1 cellular context compared by ENCODE assay signal in genomic region chr6:37643851-37644672, GRCh38.
TF ChIP-seq lines count a peak whose summit lies in the region.

No MANE protein-coding gene starts in this region.

TF ChIP-seq in K562, 482 proteins besides CTCF, POLR2A, EP300 and RAD21 (continued from another document and continues in another):
- TF ChIP-seq, protein P1, sequence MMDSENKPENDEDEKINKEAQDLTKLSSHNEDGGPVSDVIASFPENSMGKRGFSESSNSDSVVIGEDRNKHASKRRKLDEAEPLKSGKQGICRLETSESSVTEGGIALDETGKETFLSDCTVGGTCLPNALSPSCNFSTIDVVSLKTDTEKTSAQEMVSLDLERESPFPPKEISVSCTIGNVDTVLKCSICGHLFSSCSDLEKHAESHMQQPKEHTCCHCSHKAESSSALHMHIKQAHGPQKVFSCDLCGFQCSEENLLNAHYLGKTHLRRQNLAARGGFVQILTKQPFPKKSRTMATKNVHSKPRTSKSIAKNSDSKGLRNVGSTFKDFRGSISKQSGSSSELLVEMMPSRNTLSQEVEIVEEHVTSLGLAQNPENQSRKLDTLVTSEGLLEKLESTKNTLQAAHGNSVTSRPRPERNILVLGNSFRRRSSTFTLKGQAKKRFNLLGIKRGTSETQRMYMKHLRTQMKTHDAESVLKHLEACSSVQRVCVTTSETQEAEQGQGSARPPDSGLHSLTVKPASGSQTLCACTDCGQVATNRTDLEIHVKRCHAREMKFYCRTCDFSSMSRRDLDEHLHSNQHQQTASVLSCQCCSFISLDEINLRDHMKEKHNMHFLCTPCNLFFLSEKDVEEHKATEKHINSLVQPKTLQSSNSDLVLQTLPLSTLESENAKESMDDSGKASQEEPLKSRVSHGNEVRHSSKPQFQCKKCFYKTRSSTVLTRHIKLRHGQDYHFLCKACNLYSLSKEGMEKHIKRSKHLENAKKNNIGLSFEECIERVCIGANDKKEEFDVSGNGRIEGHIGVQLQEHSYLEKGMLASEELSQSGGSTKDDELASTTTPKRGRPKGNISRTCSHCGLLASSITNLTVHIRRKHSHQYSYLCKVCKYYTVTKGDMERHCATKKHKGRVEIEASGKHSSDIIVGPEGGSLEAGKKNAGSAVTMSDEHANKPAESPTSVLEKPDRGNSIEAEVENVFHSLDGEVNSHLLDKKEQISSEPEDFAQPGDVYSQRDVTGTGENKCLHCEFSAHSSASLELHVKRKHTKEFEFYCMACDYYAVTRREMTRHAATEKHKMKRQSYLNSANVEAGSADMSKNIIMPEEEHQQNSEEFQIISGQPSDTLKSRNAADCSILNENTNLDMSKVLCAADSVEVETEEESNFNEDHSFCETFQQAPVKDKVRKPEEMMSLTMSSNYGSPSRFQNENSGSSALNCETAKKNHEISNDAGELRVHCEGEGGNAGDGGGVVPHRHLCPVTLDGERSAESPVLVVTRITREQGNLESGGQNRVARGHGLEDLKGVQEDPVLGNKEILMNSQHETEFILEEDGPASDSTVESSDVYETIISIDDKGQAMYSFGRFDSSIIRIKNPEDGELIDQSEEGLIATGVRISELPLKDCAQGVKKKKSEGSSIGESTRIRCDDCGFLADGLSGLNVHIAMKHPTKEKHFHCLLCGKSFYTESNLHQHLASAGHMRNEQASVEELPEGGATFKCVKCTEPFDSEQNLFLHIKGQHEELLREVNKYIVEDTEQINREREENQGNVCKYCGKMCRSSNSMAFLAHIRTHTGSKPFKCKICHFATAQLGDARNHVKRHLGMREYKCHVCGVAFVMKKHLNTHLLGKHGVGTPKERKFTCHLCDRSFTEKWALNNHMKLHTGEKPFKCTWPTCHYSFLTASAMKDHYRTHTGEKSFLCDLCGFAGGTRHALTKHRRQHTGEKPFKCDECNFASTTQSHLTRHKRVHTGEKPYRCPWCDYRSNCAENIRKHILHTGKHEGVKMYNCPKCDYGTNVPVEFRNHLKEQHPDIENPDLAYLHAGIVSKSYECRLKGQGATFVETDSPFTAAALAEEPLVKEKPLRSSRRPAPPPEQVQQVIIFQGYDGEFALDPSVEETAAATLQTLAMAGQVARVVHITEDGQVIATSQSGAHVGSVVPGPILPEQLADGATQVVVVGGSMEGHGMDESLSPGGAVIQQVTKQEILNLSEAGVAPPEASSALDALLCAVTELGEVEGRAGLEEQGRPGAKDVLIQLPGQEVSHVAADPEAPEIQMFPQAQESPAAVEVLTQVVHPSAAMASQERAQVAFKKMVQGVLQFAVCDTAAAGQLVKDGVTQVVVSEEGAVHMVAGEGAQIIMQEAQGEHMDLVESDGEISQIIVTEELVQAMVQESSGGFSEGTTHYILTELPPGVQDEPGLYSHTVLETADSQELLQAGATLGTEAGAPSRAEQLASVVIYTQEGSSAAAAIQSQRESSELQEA (IDR thresholded peaks at IDR 0.05; ENCODE audit: low read depth): no peak
- peak; percentile 98 for TF ChIP-seq RNF2 (IDR thresholded peaks at IDR 0.05)
- TF ChIP-seq SMAD4 (CRISPR knock-in tag; conservative IDR thresholded peaks at IDR 0.05): 0 out of 2 replicates have a peak, but pooled peaks have one; percentile 20
- no peak for TF ChIP-seq OTX1 (CRISPR knock-in tag; IDR thresholded peaks at IDR 0.05)
- TF ChIP-seq STAG1 (CRISPR knock-in tag; IDR thresholded peaks at IDR 0.05; ENCODE audit: borderline replicate concordance): no peak
- peak in 1 of 2 experiments; percentile 63; a peak in 1 of 4 replicates for TF ChIP-seq HDAC1 (IDR thresholded peaks at IDR 0.05)
- TF ChIP-seq ERF (CRISPR knock-in tag; IDR thresholded peaks at IDR 0.05): no peak
- TF ChIP-seq ZNF263 (CRISPR knock-in tag; IDR thresholded peaks at IDR 0.05; ENCODE audit: borderline replicate concordance): no peak
- TF ChIP-seq THRAP3 (IDR thresholded peaks at IDR 0.05; ENCODE audit: borderline replicate concordance): no peak
- no peak for TF ChIP-seq ZNF41 (CRISPR knock-in tag; conservative IDR thresholded peaks at IDR 0.05)
- TF ChIP-seq KLF13 (tag; IDR thresholded peaks at IDR 0.05; ENCODE audit: borderline replicate concordance, low read depth): no peak
- peak; percentile 94 for TF ChIP-seq ETV1 (tag; conservative IDR thresholded peaks at IDR 0.05; ENCODE audit: low read depth)
- TF ChIP-seq DPF2 (IDR thresholded peaks at IDR 0.05): peak; percentile 60; the same call in 1 of the 2 replicates
- no peak for TF ChIP-seq STAT5A (IDR thresholded peaks at IDR 0.05; ENCODE audit: borderline replicate concordance, low read length)
- no peak for TF ChIP-seq ELF1 (tag; IDR thresholded peaks at IDR 0.05)
- TF ChIP-seq ARID1B (IDR thresholded peaks at IDR 0.05): peak; percentile 68
- TF ChIP-seq HDAC3 (IDR thresholded peaks at IDR 0.05; ENCODE audit: borderline replicate concordance, partially characterized antibody): no peak
- TF ChIP-seq THRB (CRISPR knock-in tag; conservative IDR thresholded peaks at IDR 0.05): no peak
- TF ChIP-seq NR0B1 (IDR thresholded peaks at IDR 0.05; ENCODE audit: partially characterized antibody): no peak
- TF ChIP-seq CBX5 (IDR thresholded peaks at IDR 0.05; ENCODE audit: borderline replicate concordance, low read depth): 0 out of 2 replicates have a peak, but pooled peaks have one; percentile 15
- TF ChIP-seq TFAM (CRISPR knock-in tag; conservative IDR thresholded peaks at IDR 0.05): no peak
- TF ChIP-seq MAFF (IDR thresholded peaks at IDR 0.05; ENCODE audit: low read length): no peak
- peak; percentile 76 for TF ChIP-seq SMARCE1 (IDR thresholded peaks at IDR 0.05)
- TF ChIP-seq GABPA (tag; conservative IDR thresholded peaks at IDR 0.05; ENCODE audit: low read depth): peak; percentile 34; the same call in 1 of the 2 replicates
- TF ChIP-seq ZNF24 (IDR thresholded peaks at IDR 0.05): no peak
- TF ChIP-seq, protein P2, sequence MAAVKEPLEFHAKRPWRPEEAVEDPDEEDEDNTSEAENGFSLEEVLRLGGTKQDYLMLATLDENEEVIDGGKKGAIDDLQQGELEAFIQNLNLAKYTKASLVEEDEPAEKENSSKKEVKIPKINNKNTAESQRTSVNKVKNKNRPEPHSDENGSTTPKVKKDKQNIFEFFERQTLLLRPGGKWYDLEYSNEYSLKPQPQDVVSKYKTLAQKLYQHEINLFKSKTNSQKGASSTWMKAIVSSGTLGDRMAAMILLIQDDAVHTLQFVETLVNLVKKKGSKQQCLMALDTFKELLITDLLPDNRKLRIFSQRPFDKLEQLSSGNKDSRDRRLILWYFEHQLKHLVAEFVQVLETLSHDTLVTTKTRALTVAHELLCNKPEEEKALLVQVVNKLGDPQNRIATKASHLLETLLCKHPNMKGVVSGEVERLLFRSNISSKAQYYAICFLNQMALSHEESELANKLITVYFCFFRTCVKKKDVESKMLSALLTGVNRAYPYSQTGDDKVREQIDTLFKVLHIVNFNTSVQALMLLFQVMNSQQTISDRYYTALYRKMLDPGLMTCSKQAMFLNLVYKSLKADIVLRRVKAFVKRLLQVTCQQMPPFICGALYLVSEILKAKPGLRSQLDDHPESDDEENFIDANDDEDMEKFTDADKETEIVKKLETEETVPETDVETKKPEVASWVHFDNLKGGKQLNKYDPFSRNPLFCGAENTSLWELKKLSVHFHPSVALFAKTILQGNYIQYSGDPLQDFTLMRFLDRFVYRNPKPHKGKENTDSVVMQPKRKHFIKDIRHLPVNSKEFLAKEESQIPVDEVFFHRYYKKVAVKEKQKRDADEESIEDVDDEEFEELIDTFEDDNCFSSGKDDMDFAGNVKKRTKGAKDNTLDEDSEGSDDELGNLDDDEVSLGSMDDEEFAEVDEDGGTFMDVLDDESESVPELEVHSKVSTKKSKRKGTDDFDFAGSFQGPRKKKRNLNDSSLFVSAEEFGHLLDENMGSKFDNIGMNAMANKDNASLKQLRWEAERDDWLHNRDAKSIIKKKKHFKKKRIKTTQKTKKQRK (IDR thresholded peaks at IDR 0.05; ENCODE audit: borderline replicate concordance, low read depth, low read length): no peak
- TF ChIP-seq CBX3 (IDR thresholded peaks at IDR 0.05; ENCODE audit: borderline replicate concordance in 1 of 2, low read length in 2 of 2): no peak
- no peak for TF ChIP-seq PHF20 (IDR thresholded peaks at IDR 0.05; ENCODE audit: partially characterized antibody)
- TF ChIP-seq ZNF121 (CRISPR knock-in tag; conservative IDR thresholded peaks at IDR 0.05): no peak
- TF ChIP-seq ZKSCAN8 (CRISPR knock-in tag; IDR thresholded peaks at IDR 0.05): peak; percentile 56; the same call in 1 of the 2 replicates
- TF ChIP-seq YY1 (IDR thresholded peaks at IDR 0.05; ENCODE audit: borderline replicate concordance in 1 of 3, control insufficient read depth in 1 of 3, extremely low read depth in 1 of 3, insufficient read depth in 3 of 3, insufficient read length in 1 of 3, insufficient replicate concordance in 2 of 3, low read depth in 1 of 3, low read length in 2 of 3): no peak
- TF ChIP-seq NR2C1 (IDR thresholded peaks at IDR 0.05): no peak
- TF ChIP-seq NR2C1 (tag; IDR thresholded peaks at IDR 0.05): no peak
- no peak for TF ChIP-seq KDM2B (CRISPR knock-in tag; IDR thresholded peaks at IDR 0.05)
- no peak for TF ChIP-seq ZNF57 (CRISPR knock-in tag; IDR thresholded peaks at IDR 0.05)
- TF ChIP-seq, protein P3, sequence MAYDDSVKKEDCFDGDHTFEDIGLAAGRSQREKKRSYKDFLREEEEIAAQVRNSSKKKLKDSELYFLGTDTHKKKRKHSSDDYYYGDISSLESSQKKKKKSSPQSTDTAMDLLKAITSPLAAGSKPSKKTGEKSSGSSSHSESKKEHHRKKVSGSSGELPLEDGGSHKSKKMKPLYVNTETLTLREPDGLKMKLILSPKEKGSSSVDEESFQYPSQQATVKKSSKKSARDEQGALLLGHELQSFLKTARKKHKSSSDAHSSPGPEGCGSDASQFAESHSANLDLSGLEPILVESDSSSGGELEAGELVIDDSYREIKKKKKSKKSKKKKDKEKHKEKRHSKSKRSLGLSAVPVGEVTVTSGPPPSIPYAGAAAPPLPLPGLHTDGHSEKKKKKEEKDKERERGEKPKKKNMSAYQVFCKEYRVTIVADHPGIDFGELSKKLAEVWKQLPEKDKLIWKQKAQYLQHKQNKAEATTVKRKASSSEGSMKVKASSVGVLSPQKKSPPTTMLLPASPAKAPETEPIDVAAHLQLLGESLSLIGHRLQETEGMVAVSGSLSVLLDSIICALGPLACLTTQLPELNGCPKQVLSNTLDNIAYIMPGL (CRISPR knock-in tag; IDR thresholded peaks at IDR 0.05): no peak
- no peak for TF ChIP-seq ZBTB26 (CRISPR knock-in tag; IDR thresholded peaks at IDR 0.05)
- TF ChIP-seq ZBTB43 (CRISPR knock-in tag; IDR thresholded peaks at IDR 0.05): no peak
- no peak for TF ChIP-seq ATF6 (CRISPR knock-in tag; IDR thresholded peaks at IDR 0.05)
- TF ChIP-seq ZEB2 (IDR thresholded peaks at IDR 0.05): no peak
- peak; percentile 95 for TF ChIP-seq NFIC (IDR thresholded peaks at IDR 0.05)
- TF ChIP-seq KDM1A (IDR thresholded peaks at IDR 0.05): peak in 1 of 2 experiments; percentile 61; a peak in 1 of 4 replicates
- no peak for TF ChIP-seq HEY1 (CRISPR knock-in tag; IDR thresholded peaks at IDR 0.05; ENCODE audit: borderline replicate concordance)
